8 cellular contexts compared by ENCODE assay signal in the genomic region with DNA sequence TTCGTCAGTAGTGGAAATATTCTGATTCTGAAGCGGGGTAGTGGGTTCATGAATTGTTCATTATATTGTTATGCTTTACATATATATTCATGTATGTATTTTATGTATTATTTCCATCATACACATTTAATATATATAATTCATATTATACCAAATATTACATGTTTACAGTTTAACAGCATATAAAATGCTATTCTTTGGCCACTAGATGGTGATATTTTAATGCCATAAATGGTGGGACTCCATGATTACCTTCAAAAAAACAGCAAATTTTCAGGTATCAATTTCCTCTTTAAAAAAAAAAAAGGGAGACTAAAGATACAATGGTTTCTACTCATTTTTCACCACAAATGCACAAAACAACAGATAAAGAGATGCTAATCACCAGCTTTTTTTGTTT. TPM values are rescaled to one million over a fixed set of nuclear protein-coding genes. Genes with fewer than 3 reads are reported as not detected.
DNase-seq lines count a peak whose midpoint lies in the region; ATAC-seq, FAIRE-seq and TF ChIP-seq lines count a peak whose summit lies in the region.

No MANE protein-coding gene starts in this region.

- 97% methylated on average over 2 of the region's 2 CpGs for WGBS in suprapubic skin

- H3K4me2 ChIP-seq in Karpas-422 (ENCODE audit: low read depth, low read length, poor library complexity, severe bottlenecking) (no peak overlapping the region), astrocyte (ENCODE audit: low read length) (no peak overlapping the region)

- H3K9ac ChIP-seq in Karpas-422 (ENCODE audit: low read length) (no peak overlapping the region), astrocyte (ENCODE audit: low read length) (no peak overlapping the region)

- H3K36me3 Mint-ChIP-seq in astrocyte (ENCODE audit: low read depth, unreplicated experiment) = peaks cover 3% of the 10 kb centered on the region
- peaks cover 3% of the 10 kb centered on the region for H3K36me3 Mint-ChIP-seq in activated CD4-positive, alpha-beta memory T cell treated with anti-CD3 and anti-CD28 coated beads, Interleukin-2, amount 10 ng/mL, durations not matched to agents 7 days and 5 days (ENCODE audit: low read depth)

- H3K9me2 ChIP-seq in Karpas-422 (replicated peaks; ENCODE audit: insufficient read depth, low read length) = no peaks in the 10 kb centered on the region

- H3K27me3 Mint-ChIP-seq in astrocyte (ENCODE audit: low read depth, unreplicated experiment) = no peaks in the 10 kb centered on the region
- H3K27me3 Mint-ChIP-seq in activated CD4-positive, alpha-beta memory T cell treated with anti-CD3 and anti-CD28 coated beads, Interleukin-2, amount 10 ng/mL, durations not matched to agents 7 days and 5 days = no peaks in the 10 kb centered on the region

- no peaks in the 10 kb centered on the region for H3K27me3 ChIP-seq in Karpas-422 (ENCODE audit: low read length)
- no peaks in the 10 kb centered on the region for H3K27me3 ChIP-seq in astrocyte (ENCODE audit: insufficient read depth, low read length)
- H3K27me3 ChIP-seq in lower lobe of right lung (ENCODE audit: low read depth) = no peaks in the 10 kb centered on the region
- no peaks in the 10 kb centered on the region for H3K27me3 ChIP-seq in suprapubic skin

- no peak for TF ChIP-seq POLR2A in suprapubic skin (IDR thresholded peaks at IDR 0.05)

- FAIRE-seq in D721Med (lab: Jason Lieb, UNC) (no peak), astrocyte (lab: Jason Lieb, UNC) (no peak)

- H3K9me3 ChIP-seq in Karpas-422 (ENCODE audit: low read length) (no peaks in the 10 kb centered on the region), astrocyte (ENCODE audit: insufficient read depth, low read depth, low read length) (no peaks in the 10 kb centered on the region), lower lobe of right lung (no peaks in the 10 kb centered on the region), suprapubic skin (no peaks in the 10 kb centered on the region)

- no peak for TF ChIP-seq EP300 in suprapubic skin (IDR thresholded peaks at IDR 0.05)

- H3K36me3 ChIP-seq in Karpas-422 (ENCODE audit: insufficient read depth, low read length) (peaks cover 17% of the 10 kb centered on the region; the same call in 1 of the 2 replicates), astrocyte (ENCODE audit: insufficient read depth, low read length) (peaks cover 5% of the 10 kb centered on the region), lower lobe of right lung (peaks cover 66% of the 10 kb centered on the region), suprapubic skin (peaks cover 39% of the 10 kb centered on the region)

- H3K4me3 ChIP-seq in Karpas-422 (ENCODE audit: low read length) (no peak overlapping the region), astrocyte (ENCODE audit: insufficient read depth, low read depth, low read length) (no peak overlapping the region), lower lobe of right lung (no peak overlapping the region), suprapubic skin (no peak overlapping the region)

- H4K20me1 ChIP-seq in Karpas-422 (ENCODE audit: insufficient read depth, low read depth, low read length) (no peaks in the 10 kb centered on the region), astrocyte (ENCODE audit: insufficient read depth, low read length) (no peaks in the 10 kb centered on the region)

- DNase-seq in D721Med (ENCODE audit: insufficient read length, low spot score) (no peak), Karpas-422 (peak; percentile 78), astrocyte (ENCODE audit: low read depth) (no peak), lower lobe of right lung (no peak), suprapubic skin (ENCODE audit: low spot score in 2 of 2) (no peak)
- DNase-seq in activated CD4-positive, alpha-beta T cell treated with anti-CD3 and anti-CD28 coated beads, Interleukin-2, amount 50 U/mL, for 48 hours = no peak
- no peak for DNase-seq in activated CD4-positive, alpha-beta memory T cell treated with anti-CD3 and anti-CD28 coated beads, Interleukin-2, amount 10 ng/mL, durations not matched to agents 7 days and 5 days

- ATAC-seq in lower lobe of right lung (no peak), GM19467 (IDR thresholded peaks at IDR 0.05; ENCODE audit: unreplicated experiment) (no peak)

- POLR2A ChIA-PET in activated CD4-positive, alpha-beta memory T cell treated with anti-CD3 and anti-CD28 coated beads, Interleukin-2, amount 10 ng/mL, durations not matched to agents 7 days and 5 days (lab: Charles Lee) = no interaction called here

- intact Hi-C loops in lower lobe of right lung (cut with DNase I) = loop anchor here (10.0 kb wide), 1 partner anchor 128 kb away; no protein-coding TSS in a partner anchor

- H3K4me1 Mint-ChIP-seq in astrocyte (ENCODE audit: low read depth, unreplicated experiment) = no peaks in the 10 kb centered on the region
- H3K4me1 Mint-ChIP-seq in activated CD4-positive, alpha-beta memory T cell treated with anti-CD3 and anti-CD28 coated beads, Interleukin-2, amount 10 ng/mL, durations not matched to agents 7 days and 5 days = no peaks in the 10 kb centered on the region

- H3K9me3 Mint-ChIP-seq in astrocyte (ENCODE audit: unreplicated experiment) = no peaks in the 10 kb centered on the region
- no peaks in the 10 kb centered on the region for H3K9me3 Mint-ChIP-seq in activated CD4-positive, alpha-beta memory T cell treated with anti-CD3 and anti-CD28 coated beads, Interleukin-2, amount 10 ng/mL, durations not matched to agents 7 days and 5 days

- H3K79me2 ChIP-seq in Karpas-422 (ENCODE audit: low read length) (0 out of 2 replicates have a peak, but pooled peaks cover 2% of the 10 kb centered on the region), astrocyte (ENCODE audit: insufficient read depth, low read length) (no peaks in the 10 kb centered on the region)

- H3K27ac Mint-ChIP-seq in astrocyte (ENCODE audit: unreplicated experiment) = no peak overlapping the region
- no peak overlapping the region for H3K27ac Mint-ChIP-seq in activated CD4-positive, alpha-beta memory T cell treated with anti-CD3 and anti-CD28 coated beads, Interleukin-2, amount 10 ng/mL, durations not matched to agents 7 days and 5 days

- H2AFZ ChIP-seq in Karpas-422 (ENCODE audit: low read length) (no peak overlapping the region), astrocyte (ENCODE audit: low read depth, low read length) (no peak overlapping the region)

- no peak overlapping the region for H3K27ac ChIP-seq in Karpas-422 (ENCODE audit: low read length)
- no peak overlapping the region for H3K27ac ChIP-seq in astrocyte (ENCODE audit: low read depth, low read length)
- H3K27ac ChIP-seq in lower lobe of right lung = no peak overlapping the region
- no peak overlapping the region for H3K27ac ChIP-seq in suprapubic skin

- H3K4me1 ChIP-seq in Karpas-422 (ENCODE audit: low read length) = no peaks in the 10 kb centered on the region
- no peaks in the 10 kb centered on the region for H3K4me1 ChIP-seq in astrocyte (ENCODE audit: insufficient read depth, low read length)
- no peaks in the 10 kb centered on the region for H3K4me1 ChIP-seq in lower lobe of right lung
- H3K4me1 ChIP-seq in suprapubic skin = no peaks in the 10 kb centered on the region

- no peak overlapping the region for H3K4me3 Mint-ChIP-seq in astrocyte (ENCODE audit: unreplicated experiment)
- H3K4me3 Mint-ChIP-seq in activated CD4-positive, alpha-beta memory T cell treated with anti-CD3 and anti-CD28 coated beads, Interleukin-2, amount 10 ng/mL, durations not matched to agents 7 days and 5 days = no peak overlapping the region

- CTCF ChIA-PET in activated CD4-positive, alpha-beta memory T cell treated with anti-CD3 and anti-CD28 coated beads, Interleukin-2, amount 10 ng/mL, durations not matched to agents 7 days and 5 days (lab: Charles Lee) = interaction anchor here (1.2 to 2.3 kb wide), 7 partner anchors 10 to 127 kb away, joined by 3 to 11 read pairs (median 3); no protein-coding TSS in a partner anchor

- peak; percentile 53 for TF ChIP-seq CTCF in D721Med (IDR thresholded peaks at IDR 0.05; ENCODE audit: insufficient read depth, missing control alignments)
- peak; percentile 52 for TF ChIP-seq CTCF in astrocyte (IDR thresholded peaks at IDR 0.05; ENCODE audit: insufficient read depth, low read depth, low read length)
- peak; percentile 41 for TF ChIP-seq CTCF in lower lobe of right lung (IDR thresholded peaks at IDR 0.05)
- TF ChIP-seq CTCF in suprapubic skin (IDR thresholded peaks at IDR 0.05) = peak in 1 of 2 donors; percentile 23

RNA-seq across cellular contexts. Expression of gene BDKRB1, which starts 41.0 kb away (rescaled TPM):
- not detected in 2 replicates for total RNA-seq in Karpas-422 (2014; rRNA removed; shearing (Covaris generic); ENCODE audit: low replicate concordance)
- total RNA-seq in astrocyte (0.20 TPM in 1 of 2 replicates, not detected in the other), lower lobe of right lung (not detected), suprapubic skin (1 to 10 TPM; 2.6 to 6.5 (median 4.1) TPM)
- not detected for total RNA-seq in activated CD4-positive, alpha-beta memory T cell treated with anti-CD3 and anti-CD28 coated beads, Interleukin-2, amount 10 ng/mL, durations not matched to agents 7 days and 5 days
